ENCODE assay signal across 8 cellular contexts in genomic region chr14:81062816-81063215, GRCh38.
DNase-seq lines count a peak whose midpoint lies in the region; ATAC-seq and TF ChIP-seq lines count a peak whose summit lies in the region.

No MANE protein-coding gene starts in this region.

- H3K27me3 ChIP-seq in prostate gland (replicated peaks; ENCODE audit: insufficient read depth), result no peaks in the 10 kb centered on the region

- no peaks in the 10 kb centered on the region for H3K9me3 ChIP-seq in prostate gland

- POLR2A ChIA-PET in WTC11 (lab: Charles Lee), result no interaction called here

- H3K36me3 ChIP-seq in prostate gland, result no peaks in the 10 kb centered on the region

- intact Hi-C loops in prostate gland (cut with DNase I), result no loop called here

- no peaks in the 10 kb centered on the region for H3K36me3 Mint-ChIP-seq in WTC11

- no peak overlapping the region for H3K4me3 Mint-ChIP-seq in WTC11

- H3K4me1 Mint-ChIP-seq in WTC11, result no peaks in the 10 kb centered on the region

- CTCF ChIA-PET in WTC11 (lab: Charles Lee), result interaction anchor here (0.8 kb wide), 1 partner anchor 66 kb away, joined by 3 read pairs; no protein-coding TSS in a partner anchor

- no peak for TF ChIP-seq POLR2A in prostate gland (IDR thresholded peaks at IDR 0.05)

- H3K9me3 Mint-ChIP-seq in WTC11, result no peaks in the 10 kb centered on the region

- peak; percentile 84 for ATAC-seq in GM21528 (IDR thresholded peaks at IDR 0.05; ENCODE audit: low FRiP score, unreplicated experiment)
- peak; percentile 99 for ATAC-seq in WTC11
- ATAC-seq in HG03108 (IDR thresholded peaks at IDR 0.05; ENCODE audit: unreplicated experiment), result no peak

- TF ChIP-seq CTCF in LNCaP clone FGC (IDR thresholded peaks at IDR 0.05; ENCODE audit: control insufficient read depth, extremely low read depth, insufficient read depth) (peak; percentile 62), WTC11 (IDR thresholded peaks at IDR 0.05) (peak; percentile 35; the same call in 1 of the 2 replicates), prostate gland (IDR thresholded peaks at IDR 0.05) (no peak)

- H3K4me1 ChIP-seq in prostate gland (replicated peaks), result no peaks in the 10 kb centered on the region

- H3K27ac Mint-ChIP-seq in WTC11, result no peak overlapping the region

- H3K4me3 ChIP-seq in LNCaP clone FGC (ENCODE audit: low read depth, low read length) (no peak overlapping the region), prostate gland (no peak overlapping the region)

- no peak overlapping the region for H3K27ac ChIP-seq in prostate gland

- DNase-seq in DMS153 (lab: John Stamatoyannopoulos, UW) (peak; percentile 3), DMS153 treated with DMSO at 0.1 percent for 48 hours (lab: John Stamatoyannopoulos, UW; ENCODE audit: unreplicated experiment) (no peak), LNCaP clone FGC (ENCODE audit: low read depth) (peak; percentile 17), WTC11 (ENCODE audit: low spot score) (peak; percentile 30), midbrain (lab: John Stamatoyannopoulos, UW) (peak; percentile 16), prostate gland (ENCODE audit: low spot score) (no peak)

- H3K27me3 Mint-ChIP-seq in WTC11 (ENCODE audit: low read depth), result no peaks in the 10 kb centered on the region

- WGBS in prostate gland, result 11% methylated on average over 4 of the region's 4 CpGs

TF ChIP-seq in WTC11, 78 proteins besides CTCF, POLR2A, EP300 and RAD21:
- TF ChIP-seq ZMAT4 (CRISPR knock-in tag; IDR thresholded peaks at IDR 0.05), result no peak
- TF ChIP-seq, protein P1, sequence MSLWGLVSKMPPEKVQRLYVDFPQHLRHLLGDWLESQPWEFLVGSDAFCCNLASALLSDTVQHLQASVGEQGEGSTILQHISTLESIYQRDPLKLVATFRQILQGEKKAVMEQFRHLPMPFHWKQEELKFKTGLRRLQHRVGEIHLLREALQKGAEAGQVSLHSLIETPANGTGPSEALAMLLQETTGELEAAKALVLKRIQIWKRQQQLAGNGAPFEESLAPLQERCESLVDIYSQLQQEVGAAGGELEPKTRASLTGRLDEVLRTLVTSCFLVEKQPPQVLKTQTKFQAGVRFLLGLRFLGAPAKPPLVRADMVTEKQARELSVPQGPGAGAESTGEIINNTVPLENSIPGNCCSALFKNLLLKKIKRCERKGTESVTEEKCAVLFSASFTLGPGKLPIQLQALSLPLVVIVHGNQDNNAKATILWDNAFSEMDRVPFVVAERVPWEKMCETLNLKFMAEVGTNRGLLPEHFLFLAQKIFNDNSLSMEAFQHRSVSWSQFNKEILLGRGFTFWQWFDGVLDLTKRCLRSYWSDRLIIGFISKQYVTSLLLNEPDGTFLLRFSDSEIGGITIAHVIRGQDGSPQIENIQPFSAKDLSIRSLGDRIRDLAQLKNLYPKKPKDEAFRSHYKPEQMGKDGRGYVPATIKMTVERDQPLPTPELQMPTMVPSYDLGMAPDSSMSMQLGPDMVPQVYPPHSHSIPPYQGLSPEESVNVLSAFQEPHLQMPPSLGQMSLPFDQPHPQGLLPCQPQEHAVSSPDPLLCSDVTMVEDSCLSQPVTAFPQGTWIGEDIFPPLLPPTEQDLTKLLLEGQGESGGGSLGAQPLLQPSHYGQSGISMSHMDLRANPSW (CRISPR knock-in tag; conservative IDR thresholded peaks at IDR 0.05; ENCODE audit: low read depth), result no peak
- no peak for TF ChIP-seq ZNF396 (CRISPR knock-in tag; IDR thresholded peaks at IDR 0.05; ENCODE audit: borderline replicate concordance)
- TF ChIP-seq TP53 (CRISPR knock-in tag; IDR thresholded peaks at IDR 0.05), result no peak
- TF ChIP-seq PRRX2 (CRISPR knock-in tag; IDR thresholded peaks at IDR 0.05), result no peak
- no peak for TF ChIP-seq NFATC4 (CRISPR knock-in tag; IDR thresholded peaks at IDR 0.05)
- no peak for TF ChIP-seq RORB (CRISPR knock-in tag; IDR thresholded peaks at IDR 0.05)
- TF ChIP-seq NFYB (CRISPR knock-in tag; conservative IDR thresholded peaks at IDR 0.05; ENCODE audit: low read depth), result no peak
- TF ChIP-seq, protein P2, sequence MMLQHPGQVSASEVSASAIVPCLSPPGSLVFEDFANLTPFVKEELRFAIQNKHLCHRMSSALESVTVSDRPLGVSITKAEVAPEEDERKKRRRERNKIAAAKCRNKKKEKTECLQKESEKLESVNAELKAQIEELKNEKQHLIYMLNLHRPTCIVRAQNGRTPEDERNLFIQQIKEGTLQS (CRISPR knock-in tag; conservative IDR thresholded peaks at IDR 0.05), result no peak
- no peak for TF ChIP-seq FOXJ3 (CRISPR knock-in tag; IDR thresholded peaks at IDR 0.05; ENCODE audit: borderline replicate concordance)
- TF ChIP-seq ZNF423 (CRISPR knock-in tag; IDR thresholded peaks at IDR 0.05), result no peak
- TF ChIP-seq IRF2 (CRISPR knock-in tag; IDR thresholded peaks at IDR 0.05; ENCODE audit: borderline replicate concordance, low read depth), result no peak
- TF ChIP-seq, protein P3, sequence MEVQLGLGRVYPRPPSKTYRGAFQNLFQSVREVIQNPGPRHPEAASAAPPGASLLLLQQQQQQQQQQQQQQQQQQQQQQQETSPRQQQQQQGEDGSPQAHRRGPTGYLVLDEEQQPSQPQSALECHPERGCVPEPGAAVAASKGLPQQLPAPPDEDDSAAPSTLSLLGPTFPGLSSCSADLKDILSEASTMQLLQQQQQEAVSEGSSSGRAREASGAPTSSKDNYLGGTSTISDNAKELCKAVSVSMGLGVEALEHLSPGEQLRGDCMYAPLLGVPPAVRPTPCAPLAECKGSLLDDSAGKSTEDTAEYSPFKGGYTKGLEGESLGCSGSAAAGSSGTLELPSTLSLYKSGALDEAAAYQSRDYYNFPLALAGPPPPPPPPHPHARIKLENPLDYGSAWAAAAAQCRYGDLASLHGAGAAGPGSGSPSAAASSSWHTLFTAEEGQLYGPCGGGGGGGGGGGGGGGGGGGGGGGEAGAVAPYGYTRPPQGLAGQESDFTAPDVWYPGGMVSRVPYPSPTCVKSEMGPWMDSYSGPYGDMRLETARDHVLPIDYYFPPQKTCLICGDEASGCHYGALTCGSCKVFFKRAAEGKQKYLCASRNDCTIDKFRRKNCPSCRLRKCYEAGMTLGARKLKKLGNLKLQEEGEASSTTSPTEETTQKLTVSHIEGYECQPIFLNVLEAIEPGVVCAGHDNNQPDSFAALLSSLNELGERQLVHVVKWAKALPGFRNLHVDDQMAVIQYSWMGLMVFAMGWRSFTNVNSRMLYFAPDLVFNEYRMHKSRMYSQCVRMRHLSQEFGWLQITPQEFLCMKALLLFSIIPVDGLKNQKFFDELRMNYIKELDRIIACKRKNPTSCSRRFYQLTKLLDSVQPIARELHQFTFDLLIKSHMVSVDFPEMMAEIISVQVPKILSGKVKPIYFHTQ (CRISPR knock-in tag; IDR thresholded peaks at IDR 0.05), result no peak
- no peak for TF ChIP-seq SMAD3 (CRISPR knock-in tag; IDR thresholded peaks at IDR 0.05; ENCODE audit: borderline replicate concordance)
- TF ChIP-seq CBFB (CRISPR knock-in tag; IDR thresholded peaks at IDR 0.05; ENCODE audit: low read depth), result no peak
- no peak for TF ChIP-seq ZNF138 (CRISPR knock-in tag; conservative IDR thresholded peaks at IDR 0.05)
- TF ChIP-seq, protein P4, sequence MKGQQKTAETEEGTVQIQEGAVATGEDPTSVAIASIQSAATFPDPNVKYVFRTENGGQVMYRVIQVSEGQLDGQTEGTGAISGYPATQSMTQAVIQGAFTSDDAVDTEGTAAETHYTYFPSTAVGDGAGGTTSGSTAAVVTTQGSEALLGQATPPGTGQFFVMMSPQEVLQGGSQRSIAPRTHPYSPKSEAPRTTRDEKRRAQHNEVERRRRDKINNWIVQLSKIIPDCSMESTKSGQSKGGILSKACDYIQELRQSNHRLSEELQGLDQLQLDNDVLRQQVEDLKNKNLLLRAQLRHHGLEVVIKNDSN (CRISPR knock-in tag; IDR thresholded peaks at IDR 0.05), result no peak
- no peak for TF ChIP-seq JAZF1 (CRISPR knock-in tag; IDR thresholded peaks at IDR 0.05)
- TF ChIP-seq ZNF232 (CRISPR knock-in tag; IDR thresholded peaks at IDR 0.05), result no peak
- no peak for TF ChIP-seq MYBL2 (CRISPR knock-in tag; IDR thresholded peaks at IDR 0.05)

Comparison
In these comparisons a context has a peak if more than half of its experiments do, and no peak if none do; other contexts are left out.
1. DNase-seq: peak in DMS153 (single experiment), LNCaP clone FGC (single experiment), WTC11 (single experiment) and midbrain (single experiment); none in DMS153 treated with DMSO at 0.1 percent for 48 hours (single experiment) and prostate gland (single experiment).
2. CTCF ChIP-seq: peak in LNCaP clone FGC (single experiment) and WTC11 (single experiment); none in prostate gland (0 of 4).